ENCODE assay signal across 7 cellular contexts in genomic region chr3:163056874-163057497, GRCh38.
A peak's percentile ranks its signal among the peaks of the same experiment; 100 is the strongest.
DNase-seq lines count a peak whose midpoint lies in the region; ATAC-seq, FAIRE-seq and TF ChIP-seq lines count a peak whose summit lies in the region.

No MANE protein-coding gene starts in this region.

- no peak for FAIRE-seq in kidney (lab: Jason Lieb, UNC)

- 12 to 24% (median 20%) methylated on average over 2 of the region's 2 CpGs for WGBS in adrenal gland, 4 donors

- H3K27me3 ChIP-seq in adrenal gland, result no peaks in the 10 kb centered on the region

- H3K27ac ChIP-seq in adrenal gland, result no peak overlapping the region
- no peak overlapping the region for H3K27ac ChIP-seq in kidney (ENCODE audit: low read depth in 2 of 2, low read length in 2 of 2)

- TF ChIP-seq CTCF in adrenal gland (IDR thresholded peaks at IDR 0.05) (peak; percentile 35 to 58 (median 48)), kidney (IDR thresholded peaks at IDR 0.05; ENCODE audit: borderline replicate concordance, extremely low read depth, insufficient read depth) (peak; percentile 28)

- DNase-seq in DMS53 treated with DMSO at 0.1 percent for 48 hours (lab: John Stamatoyannopoulos, UW; ENCODE audit: unreplicated experiment) (peak; percentile 16), NCI-H128 (lab: John Stamatoyannopoulos, UW; ENCODE audit: unreplicated experiment) (peak; percentile 37), adrenal gland (peak; percentile 44 to 81 (median 59)), kidney (no peak), OCI-M2 (lab: John Stamatoyannopoulos, UW; ENCODE audit: unreplicated experiment) (no peak)

- no peak overlapping the region for H3K4me3 ChIP-seq in adrenal gland
- no peak overlapping the region for H3K4me3 ChIP-seq in kidney (ENCODE audit: low read length in 2 of 2)

- no peak for TF ChIP-seq POLR2A in adrenal gland (IDR thresholded peaks at IDR 0.05)

- H3K9me3 ChIP-seq in adrenal gland (replicated peaks in 1 of 3) (no peaks in the 10 kb centered on the region), kidney (ENCODE audit: control insufficient read depth in 1 of 2, low read length in 2 of 2) (no peaks in the 10 kb centered on the region)

- intact Hi-C loops in adrenal gland (cut with DNase I), result no loop called here
- intact Hi-C loops in kidney (cut with DNase I), result no loop called here

- H3K36me3 ChIP-seq in adrenal gland (replicated peaks in 1 of 2), result no peaks in the 10 kb centered on the region
- no peaks in the 10 kb centered on the region for H3K36me3 ChIP-seq in kidney (ENCODE audit: control insufficient read depth in 1 of 2, insufficient read depth in 2 of 2, low read length in 2 of 2)

- ATAC-seq in GM19463 (IDR thresholded peaks at IDR 0.05; ENCODE audit: unreplicated experiment) (peak; percentile 57), GM19328 (IDR thresholded peaks at IDR 0.05; ENCODE audit: unreplicated experiment) (no peak)

- H3K4me1 ChIP-seq in adrenal gland (replicated peaks in 1 of 2) (peaks cover 0 to 8% of the 10 kb centered on the region in 2 donors), kidney (ENCODE audit: control insufficient read depth in 1 of 2, insufficient read depth in 1 of 2, low read depth in 1 of 2, low read length in 2 of 2) (no peaks in the 10 kb centered on the region)

- no peak overlapping the region for H3K9ac ChIP-seq in kidney (ENCODE audit: low read length in 2 of 2)

Comparison
In these comparisons a context has a peak if more than half of its experiments do, and no peak if none do; other contexts are left out.
1. DNase-seq: peak in DMS53 treated with DMSO at 0.1 percent for 48 hours (single experiment), NCI-H128 (single experiment) and adrenal gland (7 of 7); none in kidney (single experiment) and OCI-M2 (single experiment).